In the genomic region with DNA sequence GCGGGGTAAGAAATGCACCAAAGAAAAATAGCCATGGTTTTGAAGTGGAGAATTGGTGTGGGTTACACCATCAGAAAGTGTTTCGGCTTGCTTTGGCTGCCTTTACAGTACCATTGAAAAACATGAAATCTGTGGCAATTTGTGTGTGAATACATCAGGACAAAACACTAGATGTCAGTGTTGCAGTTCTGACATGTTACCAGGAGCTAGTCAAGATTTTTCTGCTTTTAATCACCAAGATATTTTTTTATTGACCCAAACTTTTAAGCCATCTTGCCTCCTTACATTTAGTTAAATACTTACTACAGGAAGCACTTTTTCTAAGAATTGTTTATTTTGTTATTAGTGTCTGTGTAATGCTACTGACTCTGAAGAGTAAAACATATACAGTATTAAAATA, we compare ENCODE assay signal across 10 cellular contexts. TPM values are rescaled to one million over a fixed set of nuclear protein-coding genes. Genes with fewer than 3 reads are reported as not detected.
DNase-seq lines count a peak whose midpoint lies in the region; ATAC-seq and TF ChIP-seq lines count a peak whose summit lies in the region.
"Had no signal": no experiment of that assay in that cellular context is flagged by ENCODE, and none has a peak within 500 bp of the region (broad histone marks: within the 10 kb centered on the region; RNA-seq: fewer than 3 reads in every experiment).

No MANE protein-coding gene starts in this region.

- H3K27ac ChIP-seq in coronary artery (no peak overlapping the region), tibial artery (no peak overlapping the region)

- peaks cover 0 to 7% (median 0%) of the 10 kb centered on the region in 3 donors for H3K36me3 ChIP-seq in tibial artery

- DNase-seq in GM04503 (ENCODE audit: low read depth) (peak; percentile 21), hepatic stellate cell (ENCODE audit: low spot score) (peak; percentile 11), lower leg skin (ENCODE audit: low spot score in 2 of 2) (no peak), coronary artery (ENCODE audit: low spot score) (no peak), tibial artery (no peak)
- DNase-seq in stimulated activated CD4-positive, alpha-beta T cell treated with anti-CD3 and anti-CD28 coated beads, Interleukin-4, amount 100 ng/mL, for 4 hours = no peak
- DNase-seq: right cardiac atrium had no signal

- peak; percentile 65 for ATAC-seq in HG03159 (IDR thresholded peaks at IDR 0.05; ENCODE audit: unreplicated experiment)
- ATAC-seq in SK-N-SH treated with all-trans-retinoic acid at 6 μM for 48 hours = peak; percentile 93

- H3K4me3 ChIP-seq in lower leg skin (ENCODE audit: low read depth, poor library complexity, severe bottlenecking) (no peak overlapping the region), coronary artery (no peak overlapping the region), tibial artery (no peak overlapping the region)

- 58 to 61% methylated on average over 2 of the region's 2 CpGs for WGBS in lower leg skin, 2 donors

- intact Hi-C loops in lower leg skin (cut with DNase I; ENCODE audit: low total_unique reads) = no loop called here
- intact Hi-C loops in tibial artery (cut with DNase I; ENCODE audit: low total_unique reads) = no loop called here

- H3K4me1 ChIP-seq in tibial artery = peaks cover 0 to 7% (median 0%) of the 10 kb centered on the region in 4 donors

- TF ChIP-seq CTCF in lower leg skin (IDR thresholded peaks at IDR 0.05) = no peak
- TF ChIP-seq CTCF in coronary artery (IDR thresholded peaks at IDR 0.05) = no peak
- peak in 1 of 2 experiments; percentile 23 for TF ChIP-seq CTCF in tibial artery (IDR thresholded peaks at IDR 0.05)

- no peaks in the 10 kb centered on the region for H3K27me3 ChIP-seq in tibial artery

- no peak for TF ChIP-seq POLR2A in lower leg skin (IDR thresholded peaks at IDR 0.05)

- H3K9me3 ChIP-seq in tibial artery = no peaks in the 10 kb centered on the region

TF ChIP-seq in SK-N-SH treated with all-trans-retinoic acid at 6 μM for 48 hours, 23 proteins besides CTCF, POLR2A, EP300 and RAD21:
- TF ChIP-seq ZFP30 (CRISPR knock-in tag; IDR thresholded peaks at IDR 0.05) = no peak
- no peak for TF ChIP-seq PPARA (CRISPR knock-in tag; IDR thresholded peaks at IDR 0.05; ENCODE audit: borderline replicate concordance)
- TF ChIP-seq ISL1 (CRISPR knock-in tag; IDR thresholded peaks at IDR 0.05) = no peak
- TF ChIP-seq ZNF8 (CRISPR knock-in tag; IDR thresholded peaks at IDR 0.05) = no peak
- no peak for TF ChIP-seq RARB (CRISPR knock-in tag; IDR thresholded peaks at IDR 0.05)
- TF ChIP-seq TOX (CRISPR knock-in tag; IDR thresholded peaks at IDR 0.05; ENCODE audit: borderline replicate concordance) = no peak
- no peak for TF ChIP-seq CSDC2 (CRISPR knock-in tag; IDR thresholded peaks at IDR 0.05)
- no peak for TF ChIP-seq ESRRG (CRISPR knock-in tag; IDR thresholded peaks at IDR 0.05)
- TF ChIP-seq ZC3H10 (CRISPR knock-in tag; IDR thresholded peaks at IDR 0.05) = no peak
- TF ChIP-seq OSR1 (CRISPR knock-in tag; IDR thresholded peaks at IDR 0.05) = no peak
- TF ChIP-seq, protein P1, sequence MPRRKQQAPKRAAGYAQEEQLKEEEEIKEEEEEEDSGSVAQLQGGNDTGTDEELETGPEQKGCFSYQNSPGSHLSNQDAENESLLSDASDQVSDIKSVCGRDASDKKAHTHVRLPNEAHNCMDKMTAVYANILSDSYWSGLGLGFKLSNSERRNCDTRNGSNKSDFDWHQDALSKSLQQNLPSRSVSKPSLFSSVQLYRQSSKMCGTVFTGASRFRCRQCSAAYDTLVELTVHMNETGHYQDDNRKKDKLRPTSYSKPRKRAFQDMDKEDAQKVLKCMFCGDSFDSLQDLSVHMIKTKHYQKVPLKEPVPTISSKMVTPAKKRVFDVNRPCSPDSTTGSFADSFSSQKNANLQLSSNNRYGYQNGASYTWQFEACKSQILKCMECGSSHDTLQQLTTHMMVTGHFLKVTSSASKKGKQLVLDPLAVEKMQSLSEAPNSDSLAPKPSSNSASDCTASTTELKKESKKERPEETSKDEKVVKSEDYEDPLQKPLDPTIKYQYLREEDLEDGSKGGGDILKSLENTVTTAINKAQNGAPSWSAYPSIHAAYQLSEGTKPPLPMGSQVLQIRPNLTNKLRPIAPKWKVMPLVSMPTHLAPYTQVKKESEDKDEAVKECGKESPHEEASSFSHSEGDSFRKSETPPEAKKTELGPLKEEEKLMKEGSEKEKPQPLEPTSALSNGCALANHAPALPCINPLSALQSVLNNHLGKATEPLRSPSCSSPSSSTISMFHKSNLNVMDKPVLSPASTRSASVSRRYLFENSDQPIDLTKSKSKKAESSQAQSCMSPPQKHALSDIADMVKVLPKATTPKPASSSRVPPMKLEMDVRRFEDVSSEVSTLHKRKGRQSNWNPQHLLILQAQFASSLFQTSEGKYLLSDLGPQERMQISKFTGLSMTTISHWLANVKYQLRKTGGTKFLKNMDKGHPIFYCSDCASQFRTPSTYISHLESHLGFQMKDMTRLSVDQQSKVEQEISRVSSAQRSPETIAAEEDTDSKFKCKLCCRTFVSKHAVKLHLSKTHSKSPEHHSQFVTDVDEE (CRISPR knock-in tag; IDR thresholded peaks at IDR 0.05) = no peak
- TF ChIP-seq SNAI2 (CRISPR knock-in tag; IDR thresholded peaks at IDR 0.05) = no peak
- no peak for TF ChIP-seq ZNF565 (CRISPR knock-in tag; conservative IDR thresholded peaks at IDR 0.05; ENCODE audit: low read depth)
- no peak for TF ChIP-seq ARNTL (CRISPR knock-in tag; IDR thresholded peaks at IDR 0.05; ENCODE audit: borderline replicate concordance, low read depth)
- TF ChIP-seq ZFP3 (CRISPR knock-in tag; IDR thresholded peaks at IDR 0.05) = no peak
- no peak for TF ChIP-seq TCF4 (CRISPR knock-in tag; IDR thresholded peaks at IDR 0.05; ENCODE audit: borderline replicate concordance)
- TF ChIP-seq, protein P2, sequence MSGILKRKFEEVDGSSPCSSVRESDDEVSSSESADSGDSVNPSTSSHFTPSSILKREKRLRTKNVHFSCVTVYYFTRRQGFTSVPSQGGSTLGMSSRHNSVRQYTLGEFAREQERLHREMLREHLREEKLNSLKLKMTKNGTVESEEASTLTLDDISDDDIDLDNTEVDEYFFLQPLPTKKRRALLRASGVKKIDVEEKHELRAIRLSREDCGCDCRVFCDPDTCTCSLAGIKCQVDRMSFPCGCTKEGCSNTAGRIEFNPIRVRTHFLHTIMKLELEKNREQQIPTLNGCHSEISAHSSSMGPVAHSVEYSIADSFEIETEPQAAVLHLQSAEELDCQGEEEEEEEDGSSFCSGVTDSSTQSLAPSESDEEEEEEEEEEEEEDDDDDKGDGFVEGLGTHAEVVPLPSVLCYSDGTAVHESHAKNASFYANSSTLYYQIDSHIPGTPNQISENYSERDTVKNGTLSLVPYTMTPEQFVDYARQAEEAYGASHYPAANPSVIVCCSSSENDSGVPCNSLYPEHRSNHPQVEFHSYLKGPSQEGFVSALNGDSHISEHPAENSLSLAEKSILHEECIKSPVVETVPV (CRISPR knock-in tag; IDR thresholded peaks at IDR 0.05) = no peak
- TF ChIP-seq, protein P3, sequence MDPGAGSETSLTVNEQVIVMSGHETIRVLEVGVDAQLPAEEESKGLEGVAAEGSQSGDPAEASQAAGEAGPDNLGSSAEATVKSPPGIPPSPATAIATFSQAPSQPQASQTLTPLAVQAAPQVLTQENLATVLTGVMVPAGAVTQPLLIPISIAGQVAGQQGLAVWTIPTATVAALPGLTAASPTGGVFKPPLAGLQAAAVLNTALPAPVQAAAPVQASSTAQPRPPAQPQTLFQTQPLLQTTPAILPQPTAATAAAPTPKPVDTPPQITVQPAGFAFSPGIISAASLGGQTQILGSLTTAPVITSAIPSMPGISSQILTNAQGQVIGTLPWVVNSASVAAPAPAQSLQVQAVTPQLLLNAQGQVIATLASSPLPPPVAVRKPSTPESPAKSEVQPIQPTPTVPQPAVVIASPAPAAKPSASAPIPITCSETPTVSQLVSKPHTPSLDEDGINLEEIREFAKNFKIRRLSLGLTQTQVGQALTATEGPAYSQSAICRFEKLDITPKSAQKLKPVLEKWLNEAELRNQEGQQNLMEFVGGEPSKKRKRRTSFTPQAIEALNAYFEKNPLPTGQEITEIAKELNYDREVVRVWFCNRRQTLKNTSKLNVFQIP (CRISPR knock-in tag; IDR thresholded peaks at IDR 0.05; ENCODE audit: borderline replicate concordance, low read depth) = no peak

RNA-seq across cellular contexts. Expression of a gene that starts 14.3 kb away (rescaled TPM):
- total RNA-seq in lower leg skin = 1 to 10 TPM; 1.8 to 7.2 (median 2.6) TPM

RNA-seq across cellular contexts. Expression of a gene that starts 45.7 kb away (rescaled TPM):
- 1 to 10 TPM in 2 of 4 donors, under 1 TPM in 2; 0.55 to 2.9 (median 1.8) TPM for total RNA-seq in lower leg skin
- total RNA-seq: T-helper 2 cell treated with Interferon-gamma antibody and Interleukin-4, amounts not matched to agents 100 ng/mL and 5 ng/mL, for 36 hours had no signal

Comparison
In these comparisons a context has a peak if more than half of its experiments do, and no peak if none do; other contexts are left out.
1. DNase-seq: peak in GM04503 (single experiment) and hepatic stellate cell (single experiment); none in lower leg skin (0 of 2), coronary artery (single experiment), stimulated activated CD4-positive, alpha-beta T cell treated with anti-CD3 and anti-CD28 coated beads, Interleukin-4, amount 100 ng/mL, for 4 hours (0 of 2) and tibial artery (0 of 2).